21 cellular contexts compared by ENCODE assay signal in genomic region chr2:126534508-126534907, GRCh38.
A peak's percentile ranks its signal among the peaks of the same experiment; 100 is the strongest.
DNase-seq lines count a peak whose midpoint lies in the region; ATAC-seq lines count a peak whose summit lies in the region.
"Had no signal": no experiment of that assay in that cellular context is flagged by ENCODE, and none has a peak within 500 bp of the region (broad histone marks: within the 10 kb centered on the region; RNA-seq: fewer than 3 reads in every experiment).

No MANE protein-coding gene starts in this region.

- DNase-seq in stimulated activated naive CD8-positive, alpha-beta T cell treated with anti-CD3 and anti-CD28 coated beads, Interleukin-15, amount 100 ng/mL, for 72 hours: no peak
- no peak for DNase-seq in stimulated activated naive CD8-positive, alpha-beta T cell treated with anti-CD3 and anti-CD28 coated beads, Interleukin-15, Interleukin-2, amounts not matched to agents 100 U/mL and 50 U/mL, for 24 hours
- DNase-seq in UCSD-AML1 (lab: John Stamatoyannopoulos, UW; ENCODE audit: unreplicated experiment): peak; percentile 66
- no peak for DNase-seq in AG20443 (ENCODE audit: low spot score)
- no peak for DNase-seq in NCI-H524 treated with DMSO at 0.1 percent for 48 hours (lab: John Stamatoyannopoulos, UW)
- DNase-seq in NCI-H446 treated with DMSO at 0.1 percent for 48 hours (lab: John Stamatoyannopoulos, UW): no peak
- DNase-seq: activated CD8-positive, alpha-beta memory T cell treated with anti-CD3 and anti-CD28 coated beads, Interleukin-2, amount 50 U/mL, for 48 hours; activated effector memory CD4-positive, alpha-beta T cell treated with Interleukin-2 at 50 U/mL for 16 hours; brain microvascular endothelial cell; CD8-positive, alpha-beta T cell; DMS153; effector CD4-positive, alpha-beta T cell; foreskin fibroblast; NCI-H1694 treated with DMSO at 0.1 percent for 48 hours; SJCRH30; stimulated activated CD4-positive, alpha-beta T cell treated with anti-CD3 and anti-CD28 coated beads, Interleukin-4, amount 100 ng/mL, for 1 hour; stimulated activated naive CD4-positive, alpha-beta T cell; T-cell; tibial artery had no signal

- H3K4me1 Mint-ChIP-seq in stimulated activated naive CD8-positive, alpha-beta T cell treated with anti-CD3 and anti-CD28 coated beads, Interleukin-15, amount 100 ng/mL, for 72 hours: peaks cover 10% of the 10 kb centered on the region

- peaks cover 0 to 8% of the 10 kb centered on the region in 2 donors for H3K9me3 Mint-ChIP-seq in stimulated activated naive CD8-positive, alpha-beta T cell treated with anti-CD3 and anti-CD28 coated beads, Interleukin-15, amount 100 ng/mL, for 72 hours
- H3K9me3 Mint-ChIP-seq: CD8-positive, alpha-beta T cell; natural killer cell treated with Interleukin-12 subunit alpha and Interleukin-12 subunit beta and Interleukin-15 and Interleukin-18, amount 100 ng/mL, for 72 hours; T-cell had no signal

- ATAC-seq in stimulated activated naive CD8-positive, alpha-beta T cell treated with anti-CD3 and anti-CD28 coated beads, Interleukin-15, amount 100 ng/mL, for 72 hours: peak; percentile 83
- no peak for ATAC-seq in stimulated activated naive CD8-positive, alpha-beta T cell treated with anti-CD3 and anti-CD28 coated beads, Interleukin-15, Interleukin-2, amounts not matched to agents 100 U/mL and 50 U/mL, for 24 hours
- ATAC-seq in GM21576 (IDR thresholded peaks at IDR 0.05; ENCODE audit: unreplicated experiment): peak; percentile 80
- ATAC-seq: CD8-positive, alpha-beta T cell; natural killer cell treated with Interleukin-12 subunit alpha and Interleukin-12 subunit beta and Interleukin-15 and Interleukin-18, amount 100 ng/mL, for 72 hours; T-cell had no signal

- peaks cover 9% of the 10 kb centered on the region for H3K27me3 Mint-ChIP-seq in stimulated activated naive CD8-positive, alpha-beta T cell treated with anti-CD3 and anti-CD28 coated beads, Interleukin-15, amount 100 ng/mL, for 72 hours

- H3K4me3 Mint-ChIP-seq in stimulated activated naive CD8-positive, alpha-beta T cell treated with anti-CD3 and anti-CD28 coated beads, Interleukin-15, amount 100 ng/mL, for 72 hours: no peak overlapping the region
- H3K4me3 Mint-ChIP-seq: CD8-positive, alpha-beta T cell; natural killer cell treated with Interleukin-12 subunit alpha and Interleukin-12 subunit beta and Interleukin-15 and Interleukin-18, amount 100 ng/mL, for 72 hours; T-cell had no signal

- peak overlapping the region in 1 of 2 donors; percentile 35 for H3K27ac Mint-ChIP-seq in stimulated activated naive CD8-positive, alpha-beta T cell treated with anti-CD3 and anti-CD28 coated beads, Interleukin-15, amount 100 ng/mL, for 72 hours
- H3K27ac Mint-ChIP-seq: CD8-positive, alpha-beta T cell; natural killer cell treated with Interleukin-12 subunit alpha and Interleukin-12 subunit beta and Interleukin-15 and Interleukin-18, amount 100 ng/mL, for 72 hours; T-cell had no signal
